Comparison of ENCODE assay signal across 16 cellular contexts in genomic region chr6:16201706-16202105, GRCh38. TPM values are rescaled to one million over a fixed set of nuclear protein-coding genes. Genes with fewer than 3 reads are reported as not detected.
A peak's percentile ranks its signal among the peaks of the same experiment; 100 is the strongest.
DNase-seq lines count a peak whose midpoint lies in the region; ATAC-seq and TF ChIP-seq lines count a peak whose summit lies in the region.
"Had no signal": no experiment of that assay in that cellular context is flagged by ENCODE, and none has a peak within 500 bp of the region (broad histone marks: within the 10 kb centered on the region; RNA-seq: fewer than 3 reads in every experiment).

No MANE protein-coding gene starts in this region.

- H3K4me1 Mint-ChIP-seq in glutamatergic neuron (ENCODE audit: low read depth, unreplicated experiment) (peaks cover 36% of the 10 kb centered on the region), T-helper 17 cell (peaks cover 4% of the 10 kb centered on the region)

- H2AFZ ChIP-seq in SU-DHL-6 (ENCODE audit: low read depth, low read length, severe bottlenecking) (peak overlapping the region; percentile 9), mesenchymal stem cell (ENCODE audit: low read depth, low read length) (no peak overlapping the region), osteoblast (ENCODE audit: low read length) (no peak overlapping the region)
- H2AFZ ChIP-seq: GM23248 had no signal

- H2BK12ac ChIP-seq in mesenchymal stem cell (ENCODE audit: low read length in 2 of 2): peak overlapping the region in 1 of 2 experiments; percentile 75

- H3K9me3 ChIP-seq in SU-DHL-6 (ENCODE audit: insufficient read depth, low read length): no peaks in the 10 kb centered on the region
- H3K9me3 ChIP-seq in mesenchymal stem cell (ENCODE audit: control insufficient read depth, low read length): no peaks in the 10 kb centered on the region
- H3K9me3 ChIP-seq in thoracic aorta: no peaks in the 10 kb centered on the region
- H3K9me3 ChIP-seq in osteoblast (ENCODE audit: low read depth, low read length): no peaks in the 10 kb centered on the region
- H3K9me3 ChIP-seq in T-helper 17 cell (ENCODE audit: control insufficient read depth, low read length, poor library complexity, severe bottlenecking): no peaks in the 10 kb centered on the region
- H3K9me3 ChIP-seq: A549 had no signal

- H3K9me2 ChIP-seq in SU-DHL-6 (replicated peaks; ENCODE audit: insufficient read depth, low read length): no peaks in the 10 kb centered on the region

- H3K18ac ChIP-seq in mesenchymal stem cell (ENCODE audit: low read depth in 1 of 2, low read length in 2 of 2): no peak overlapping the region

- no peak overlapping the region for H3K4ac ChIP-seq in mesenchymal stem cell (ENCODE audit: low read depth in 1 of 2, low read length in 2 of 2)

- H3K23ac ChIP-seq in mesenchymal stem cell (ENCODE audit: low read length in 2 of 2): no peak overlapping the region

- no peak overlapping the region for H3K4me3 ChIP-seq in SU-DHL-6 (ENCODE audit: insufficient read depth, low read length, poor library complexity, severe bottlenecking)
- H3K4me3 ChIP-seq in mesenchymal stem cell (ENCODE audit: insufficient read depth in 1 of 2, low read depth in 1 of 2, low read length in 2 of 2): no peak overlapping the region
- no peak overlapping the region for H3K4me3 ChIP-seq in thoracic aorta
- H3K4me3 ChIP-seq in osteoblast (ENCODE audit: insufficient read depth, low read length): no peak overlapping the region
- H3K4me3 ChIP-seq: A549, BLaER1, GM23248 had no signal

- H2BK15ac ChIP-seq in mesenchymal stem cell (ENCODE audit: low read depth, poor library complexity, severe bottlenecking): no peak overlapping the region

- H3K9ac ChIP-seq in SU-DHL-6 (ENCODE audit: low read length): no peak overlapping the region
- H3K9ac ChIP-seq in mesenchymal stem cell (ENCODE audit: low read length): no peak overlapping the region
- H3K9ac ChIP-seq: BLaER1, GM23248 had no signal

- no peak overlapping the region for H3K27ac Mint-ChIP-seq in glutamatergic neuron (ENCODE audit: unreplicated experiment)
- H3K27ac Mint-ChIP-seq in T-helper 17 cell: no peak overlapping the region

- no peak overlapping the region for H3K4me2 ChIP-seq in SU-DHL-6 (ENCODE audit: low read depth, low read length, poor library complexity, severe bottlenecking)
- H3K4me2 ChIP-seq in mesenchymal stem cell (ENCODE audit: low read length, poor library complexity, severe bottlenecking): no peak overlapping the region
- H3K4me2 ChIP-seq in osteoblast (ENCODE audit: insufficient read depth, low read length): no peak overlapping the region
- H3K4me2 ChIP-seq: A549, BLaER1 had no signal

- H3K4me3 Mint-ChIP-seq in glutamatergic neuron (ENCODE audit: unreplicated experiment): no peak overlapping the region
- no peak overlapping the region for H3K4me3 Mint-ChIP-seq in T-helper 17 cell
- H3K4me3 Mint-ChIP-seq: CD8-positive, alpha-beta memory T cell had no signal

- no peaks in the 10 kb centered on the region for H3K27me3 Mint-ChIP-seq in glutamatergic neuron (ENCODE audit: unreplicated experiment)
- H3K27me3 Mint-ChIP-seq in T-helper 17 cell: peaks cover 32% of the 10 kb centered on the region

- no peaks in the 10 kb centered on the region for H4K20me1 ChIP-seq in SU-DHL-6 (ENCODE audit: low read depth, low read length)
- no peaks in the 10 kb centered on the region for H4K20me1 ChIP-seq in osteoblast (ENCODE audit: insufficient read depth, low read length)
- H4K20me1 ChIP-seq: BLaER1 had no signal

- H3F3A ChIP-seq in SU-DHL-6 (ENCODE audit: insufficient read depth): peaks cover 46% of the 10 kb centered on the region

- H4K91ac ChIP-seq in mesenchymal stem cell (ENCODE audit: low read length): peak overlapping the region; percentile 67

- H3K36me3 Mint-ChIP-seq in glutamatergic neuron (ENCODE audit: unreplicated experiment) (no peaks in the 10 kb centered on the region), T-helper 17 cell (ENCODE audit: low read depth) (no peaks in the 10 kb centered on the region)
- H3K36me3 Mint-ChIP-seq: CD8-positive, alpha-beta memory T cell; IgD-negative memory B cell had no signal

- H3K27me3 ChIP-seq in SU-DHL-6 (ENCODE audit: low read length): no peaks in the 10 kb centered on the region
- H3K27me3 ChIP-seq in mesenchymal stem cell (ENCODE audit: control insufficient read depth in 1 of 2, insufficient read depth in 1 of 2, low read length in 2 of 2): peaks cover 0 to 3% of the 10 kb centered on the region in 2 experiments
- no peaks in the 10 kb centered on the region for H3K27me3 ChIP-seq in thoracic aorta (replicated peaks; ENCODE audit: insufficient read depth)
- peaks cover 11% of the 10 kb centered on the region for H3K27me3 ChIP-seq in osteoblast (ENCODE audit: insufficient read depth, low read length)
- H3K27me3 ChIP-seq: BLaER1 had no signal

- no peaks in the 10 kb centered on the region for H3K79me2 ChIP-seq in SU-DHL-6 (ENCODE audit: insufficient read depth, low read length)
- H3K79me2 ChIP-seq in osteoblast (ENCODE audit: insufficient read depth, low read length): no peaks in the 10 kb centered on the region

- H3K14ac ChIP-seq in mesenchymal stem cell (ENCODE audit: low read length in 2 of 2): no peak overlapping the region

- DNase-seq in HuH-7 (ENCODE audit: low spot score): peak; percentile 67
- no peak for DNase-seq in mesenchymal stem cell
- no peak for DNase-seq in thoracic aorta (ENCODE audit: low spot score)
- DNase-seq in glutamatergic neuron: no peak
- no peak for DNase-seq in osteoblast (ENCODE audit: insufficient read length, low spot score, missing footprints)
- no peak for DNase-seq in T-helper 17 cell
- DNase-seq: CD8-positive, alpha-beta memory T cell; DMS79; EL; GM23248 had no signal

- ATAC-seq in thoracic aorta (ENCODE audit: insufficient number of reproducible peaks, low FRiP score, low read depth): no peak
- ATAC-seq in T-helper 17 cell: no peak
- ATAC-seq: A549, HCT116 had no signal

- H3K36me3 ChIP-seq in SU-DHL-6 (ENCODE audit: low read length) (no peaks in the 10 kb centered on the region), mesenchymal stem cell (ENCODE audit: control insufficient read depth in 1 of 2, insufficient read depth in 2 of 2, low read depth in 1 of 2, low read length in 2 of 2) (no peaks in the 10 kb centered on the region), thoracic aorta (no peaks in the 10 kb centered on the region), osteoblast (ENCODE audit: insufficient read depth, low read length) (no peaks in the 10 kb centered on the region)
- H3K36me3 ChIP-seq: BLaER1 had no signal

- no peak overlapping the region for H2BK120ac ChIP-seq in mesenchymal stem cell (ENCODE audit: low read depth, low read length)

- peak overlapping the region; percentile 86 for H3K27ac ChIP-seq in SU-DHL-6 (ENCODE audit: low read depth, low read length)
- H3K27ac ChIP-seq in mesenchymal stem cell (ENCODE audit: low read length, poor library complexity, severe bottlenecking): no peak overlapping the region
- H3K27ac ChIP-seq in thoracic aorta: peak overlapping the region; percentile 67 to 79
- no peak overlapping the region for H3K27ac ChIP-seq in osteoblast (ENCODE audit: low read depth, low read length)
- H3K27ac ChIP-seq: A549, BLaER1, GM23248, HL-60 had no signal

- no peak overlapping the region for H2BK5ac ChIP-seq in mesenchymal stem cell (ENCODE audit: low read depth, low read length, poor library complexity, severe bottlenecking)

- no peaks in the 10 kb centered on the region for H3K79me1 ChIP-seq in mesenchymal stem cell (replicated peaks; ENCODE audit: low read length, poor library complexity, severe bottlenecking)

- peaks cover 16% of the 10 kb centered on the region for H3K9me3 Mint-ChIP-seq in glutamatergic neuron (ENCODE audit: unreplicated experiment)
- H3K9me3 Mint-ChIP-seq: CD8-positive, alpha-beta memory T cell; IgD-negative memory B cell had no signal

- no peak overlapping the region for H2AK5ac ChIP-seq in mesenchymal stem cell (ENCODE audit: low read length, severe bottlenecking)

- H4K8ac ChIP-seq in mesenchymal stem cell (ENCODE audit: low read length): no peak overlapping the region

- TF ChIP-seq CTCF in SU-DHL-6 (IDR thresholded peaks at IDR 0.05; ENCODE audit: insufficient read depth, low read length, poor library complexity, severe bottlenecking): no peak
- TF ChIP-seq CTCF in thoracic aorta (IDR thresholded peaks at IDR 0.05): no peak
- TF ChIP-seq CTCF in glutamatergic neuron (IDR thresholded peaks at IDR 0.05; ENCODE audit: partially characterized antibody, unreplicated experiment): no peak
- TF ChIP-seq CTCF in osteoblast (IDR thresholded peaks at IDR 0.05; ENCODE audit: extremely low read depth, low read depth, low read length): no peak

- H3K4me1 ChIP-seq in mesenchymal stem cell (ENCODE audit: control insufficient read depth, insufficient read depth, low read depth, low read length): peaks cover 6% of the 10 kb centered on the region
- peaks cover 15 to 52% of the 10 kb centered on the region in 2 donors for H3K4me1 ChIP-seq in thoracic aorta (ENCODE audit: control insufficient read depth in 1 of 2, low read depth in 2 of 2)
- peaks cover 19% of the 10 kb centered on the region for H3K4me1 ChIP-seq in osteoblast (ENCODE audit: insufficient read depth, low read length)
- H3K4me1 ChIP-seq: A549 had no signal

- WGBS in mesenchymal stem cell: 95% methylated on average over 1 of the region's 1 CpG

RNA-seq across cellular contexts. Expression of gene GMPR, which starts 36.7 kb away (rescaled TPM):
- 23.7 TPM for polyA plus RNA-seq in mesenchymal stem cell (2013, experiment 1 of 2)
- polyA plus RNA-seq in mesenchymal stem cell (2013, experiment 2 of 2): 26.0 TPM
- total RNA-seq in thoracic aorta (10 to 100 TPM; 17.0 to 62.1 TPM), glutamatergic neuron (ENCODE audit: unreplicated experiment) (5.0 TPM), osteoblast (6.5 and 7.4 TPM in 2 replicates), T-helper 17 cell (10 to 100 TPM in 1 of 2 donors, under 1 TPM in 1; 0.52 to 33.6 TPM)

Comparison
In these comparisons a context has a peak if more than half of its experiments do, and no peak if none do; other contexts are left out.
1. H3K27ac ChIP-seq: peak in SU-DHL-6 (single experiment) and thoracic aorta (2 of 2); none in mesenchymal stem cell (single experiment) and osteoblast (single experiment).